Comparison of ENCODE assay signal across 13 cellular contexts in the genomic region with DNA sequence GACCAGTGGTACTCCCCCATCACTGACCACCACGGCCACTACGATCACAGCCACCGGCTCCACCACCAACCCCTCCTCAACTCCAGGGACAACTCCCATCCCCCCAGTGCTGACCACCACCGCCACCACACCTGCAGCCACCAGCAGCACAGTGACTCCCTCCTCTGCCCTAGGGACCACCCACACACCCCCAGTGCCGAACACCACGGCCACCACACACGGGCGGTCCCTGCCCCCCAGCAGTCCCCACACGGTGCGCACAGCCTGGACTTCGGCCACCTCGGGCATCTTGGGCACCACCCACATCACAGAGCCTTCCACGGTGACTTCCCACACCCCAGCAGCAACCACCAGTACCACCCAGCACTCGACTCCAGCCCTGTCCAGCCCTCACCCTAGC. TPM values are rescaled to one million over a fixed set of nuclear protein-coding genes. Genes with fewer than 3 reads are reported as not detected.
"Had no signal": no experiment of that assay in that cellular context is flagged by ENCODE, and none has a peak within 500 bp of the region (broad histone marks: within the 10 kb centered on the region; RNA-seq: fewer than 3 reads in every experiment).

No MANE protein-coding gene starts in this region.

RNA-seq across cellular contexts. Expression of a gene that starts 24.2 kb away (rescaled TPM):
- total RNA-seq: activated B cell treated with CpG ODN at 0.5 μM for 24 hours; activated CD4-positive, alpha-beta memory T cell treated with anti-CD3 and anti-CD28 coated beads for 36 hours; activated CD4-positive, alpha-beta memory T cell treated with anti-CD3 and anti-CD28 coated beads, Interleukin-2, amount 10 ng/mL, durations not matched to agents 7 days and 5 days; activated CD4-positive, alpha-beta T cell treated with anti-CD3 and anti-CD28 coated beads for 36 hours; activated CD4-positive, alpha-beta T cell treated with anti-CD3 and anti-CD28 coated beads, Interleukin-2, amount 10 ng/mL, durations not matched to agents 24 days and 14 days; activated CD4-positive, alpha-beta T cell treated with anti-CD3 and anti-CD28 coated beads, Interleukin-2, amount 10 ng/mL, durations not matched to agents 7 days and 5 days; activated CD8-positive, alpha-beta memory T cell treated with anti-CD3 and anti-CD28 coated beads for 36 hours; activated CD8-positive, alpha-beta memory T cell treated with anti-CD3 and anti-CD28 coated beads, Interleukin-2, amount 10 ng/mL, durations not matched to agents 7 days and 5 days; activated CD8-positive, alpha-beta T cell treated with anti-CD3 and anti-CD28 coated beads for 36 hours; activated CD8-positive, alpha-beta T cell treated with anti-CD3 and anti-CD28 coated beads, Interleukin-2, amount 10 ng/mL, durations not matched to agents 7 days and 5 days; T-helper 1 cell treated with Interleukin-12 subunit alpha and Interleukin-12 subunit beta and Interleukin-4 antibody, amounts not matched to agents 30 ng/mL and 1 ng/mL, for 36 hours; T-helper 17 cell; T-helper 2 cell treated with Interferon-gamma antibody and Interleukin-4, amounts not matched to agents 100 ng/mL and 5 ng/mL, for 36 hours had no signal
